ENCODE assay signal across 8 cellular contexts in the genomic region with DNA sequence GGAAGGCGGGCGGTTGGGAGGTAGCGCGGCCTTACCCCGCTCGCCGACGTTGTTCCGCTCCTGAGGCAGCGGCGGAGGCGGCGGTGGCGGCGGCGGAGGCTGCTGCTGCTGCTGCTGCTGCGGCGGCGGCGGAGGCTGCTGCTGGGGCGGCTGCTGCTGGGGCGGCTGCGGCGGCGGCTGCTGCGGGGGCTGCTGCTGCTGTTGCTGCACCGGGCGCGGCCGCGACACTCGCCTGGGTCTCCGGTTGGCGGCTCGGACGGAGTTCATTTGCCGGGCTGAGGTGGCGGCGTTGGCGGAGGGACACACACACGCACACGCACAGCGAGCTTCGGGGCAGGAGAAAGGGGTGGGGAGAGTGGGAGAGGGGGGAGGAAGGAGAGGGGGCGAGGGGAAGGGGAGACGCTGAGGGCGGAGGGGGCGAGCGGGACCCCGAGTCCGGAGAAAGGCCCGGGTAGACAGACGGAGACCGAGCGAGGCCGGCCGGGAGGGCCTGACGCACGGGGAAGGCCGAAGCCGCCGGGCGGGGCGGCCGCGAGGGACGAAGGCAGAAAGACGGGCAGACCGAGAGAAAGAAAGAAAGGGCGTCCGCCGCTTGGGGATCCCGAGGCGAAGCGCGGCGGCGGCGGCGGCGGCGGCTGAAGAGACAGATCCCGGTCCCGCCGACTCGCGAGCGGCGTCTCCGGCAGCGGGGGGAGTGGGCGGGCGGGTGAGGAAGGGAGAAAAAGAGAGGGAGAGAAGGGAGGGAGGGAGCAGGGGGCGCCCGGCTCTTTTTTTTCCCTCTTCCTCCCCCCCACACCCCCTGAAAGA. TPM values are rescaled to one million over a fixed set of nuclear protein-coding genes. Genes with fewer than 3 reads are reported as not detected.
DNase-seq lines count a peak whose midpoint lies in the region; ATAC-seq and TF ChIP-seq lines count a peak whose summit lies in the region.

No MANE protein-coding gene starts in this region.

- H3K9me3 ChIP-seq in neural progenitor cell (ENCODE audit: low read depth) (no peaks in the 10 kb centered on the region), testis (no peaks in the 10 kb centered on the region)

- peaks cover 40% of the 10 kb centered on the region for H4K20me1 ChIP-seq in neural progenitor cell (ENCODE audit: low read depth)

- H3K27me3 ChIP-seq in neural progenitor cell (no peaks in the 10 kb centered on the region), testis (no peaks in the 10 kb centered on the region)

- peak; percentile 11 for ATAC-seq in HG03280 (IDR thresholded peaks at IDR 0.05; ENCODE audit: unreplicated experiment)

- no peak for TF ChIP-seq CTCF in foreskin fibroblast (IDR thresholded peaks at IDR 0.05; ENCODE audit: low read depth, low read length)
- no peak for TF ChIP-seq CTCF in neural progenitor cell (IDR thresholded peaks at IDR 0.05)
- no peak for TF ChIP-seq CTCF in testis (IDR thresholded peaks at IDR 0.05)

- DNase-seq in SKM-1 treated with dmso at 0.1 percent for 144 hours (lab: John Stamatoyannopoulos, UW; ENCODE audit: unreplicated experiment) (peak; percentile 62), SKM-1 (lab: John Stamatoyannopoulos, UW; ENCODE audit: unreplicated experiment) (no peak), RKO (ENCODE audit: low spot score) (peak; percentile 54), activated gamma-delta T cell (lab: John Stamatoyannopoulos, UW) (peak; percentile 52), foreskin fibroblast (peak; percentile 39 to 67), neural progenitor cell (ENCODE audit: low spot score) (peak; percentile 88), testis (peak; percentile 65)

- peaks cover 5% of the 10 kb centered on the region for H3K27me3 Mint-ChIP-seq in neural progenitor cell (ENCODE audit: insufficient read depth, low read depth)

- TF ChIP-seq POLR2A in testis (IDR thresholded peaks at IDR 0.05), result no peak

- H3K27ac ChIP-seq in neural progenitor cell (peak overlapping the region; percentile 96), testis (peak overlapping the region; percentile 99 to 100)

- H3F3A ChIP-seq in neural progenitor cell (ENCODE audit: low read depth), result peaks cover 35% of the 10 kb centered on the region

- H3K4me3 ChIP-seq in foreskin fibroblast (ENCODE audit: low read depth in 1 of 2, low read length in 2 of 2) (peak overlapping the region; percentile 71 to 79), neural progenitor cell (peak overlapping the region; percentile 96), testis (peak overlapping the region; percentile 90 to 96)

- H3K9me3 Mint-ChIP-seq in neural progenitor cell, result peaks cover 2% of the 10 kb centered on the region

- H3K27ac Mint-ChIP-seq in neural progenitor cell, result peak overlapping the region; percentile 88

- peaks cover 21% of the 10 kb centered on the region for H3K4me1 Mint-ChIP-seq in neural progenitor cell

- intact Hi-C loops in testis (cut with DNase I; ENCODE audit: low total_unique reads), result loop anchor here (5.0 kb wide), 1 partner anchor 202 kb away; no protein-coding TSS in a partner anchor

- no peak overlapping the region for H2AFZ ChIP-seq in neural progenitor cell (replicated peaks)

- peaks cover 17% of the 10 kb centered on the region for H3K4me1 ChIP-seq in neural progenitor cell
- peaks cover 10% of the 10 kb centered on the region for H3K4me1 ChIP-seq in testis

- peak overlapping the region; percentile 91 for H3K4me3 Mint-ChIP-seq in neural progenitor cell

- peak overlapping the region; percentile 84 for H3K4me2 ChIP-seq in neural progenitor cell

- peaks cover 57% of the 10 kb centered on the region for H3K79me2 ChIP-seq in neural progenitor cell (ENCODE audit: low read depth)

- peak overlapping the region; percentile 93 for H3K9ac ChIP-seq in neural progenitor cell

- H3K36me3 ChIP-seq in neural progenitor cell (no peaks in the 10 kb centered on the region), testis (ENCODE audit: low read depth, missing control alignments) (no peaks in the 10 kb centered on the region)

- peaks cover 2% of the 10 kb centered on the region for H3K36me3 Mint-ChIP-seq in neural progenitor cell

- 1% methylated on average over 55 to 65 of the region's 95 CpGs for WGBS in testis, 2 donors

RNA-seq across cellular contexts. Expression of a gene that starts 0.6 kb away (rescaled TPM):
- total RNA-seq in neural progenitor cell (ENCODE audit: low replicate concordance), result 49.5 and 71.3 TPM in 2 replicates
- 100 to 1,000 TPM in 1 of 2 donors, 10 to 100 TPM in 1; 96.0 to 101 TPM for total RNA-seq in testis
- 87.6 TPM for polyA plus RNA-seq in testis (ENCODE audit: insufficient read depth, low read depth, low replicate concordance)
